In the genomic region with DNA sequence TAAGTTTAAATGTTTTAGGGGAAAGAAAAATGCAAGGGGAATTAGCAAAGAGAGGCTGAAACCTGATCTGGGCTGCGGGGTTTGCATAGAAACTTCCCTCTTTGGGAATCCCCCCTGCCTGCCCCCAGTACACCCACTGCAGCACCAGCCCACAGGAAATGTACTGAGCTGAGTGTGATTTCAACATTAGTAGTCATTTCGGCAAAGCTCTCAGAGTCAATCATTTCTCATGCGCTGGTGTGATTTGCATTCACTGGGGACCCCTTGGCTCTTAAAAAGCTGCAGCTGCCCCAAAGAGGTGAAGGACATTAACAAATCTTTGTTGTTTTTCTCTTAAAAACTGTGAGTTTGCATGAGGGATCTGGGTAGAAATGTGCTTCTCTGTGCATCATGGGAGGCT, we compare ENCODE assay signal across 10 cellular contexts.
DNase-seq lines count a peak whose midpoint lies in the region; ATAC-seq and TF ChIP-seq lines count a peak whose summit lies in the region.
"Had no signal": no experiment of that assay in that cellular context is flagged by ENCODE, and none has a peak within 500 bp of the region (broad histone marks: within the 10 kb centered on the region; RNA-seq: fewer than 3 reads in every experiment).

No MANE protein-coding gene starts in this region.

- H3K9me3 ChIP-seq in uterus, result no peaks in the 10 kb centered on the region
- no peaks in the 10 kb centered on the region for H3K9me3 ChIP-seq in naive thymus-derived CD4-positive, alpha-beta T cell (ENCODE audit: control insufficient read depth in 2 of 3, low read length in 3 of 3)

- POLR2A ChIA-PET in naive thymus-derived CD4-positive, alpha-beta T cell (lab: Charles Lee), result no interaction called here

- CTCF ChIA-PET in naive thymus-derived CD4-positive, alpha-beta T cell (lab: Charles Lee), result no interaction called here

- no peak for TF ChIP-seq POLR2A in uterus (IDR thresholded peaks at IDR 0.05)

- ATAC-seq in GM18907 (IDR thresholded peaks at IDR 0.05; ENCODE audit: unreplicated experiment) (peak; percentile 81), GM21786 (IDR thresholded peaks at IDR 0.05; ENCODE audit: unreplicated experiment) (peak; percentile 85), HG03457 (IDR thresholded peaks at IDR 0.05; ENCODE audit: unreplicated experiment) (peak; percentile 69)
- ATAC-seq in naive thymus-derived CD4-positive, alpha-beta T cell, result no peak

- DNase-seq in putamen (ENCODE audit: low spot score) (peak; percentile 18), uterus (no peak), NCI-H226 (no peak), NCI-H146 treated with DMSO at 0.1 percent for 48 hours (lab: John Stamatoyannopoulos, UW; ENCODE audit: unreplicated experiment) (no peak)
- no peak for DNase-seq in naive thymus-derived CD4-positive, alpha-beta T cell
- DNase-seq: NCI-H1105 had no signal

- intact Hi-C loops in uterus (cut with DNase I; ENCODE audit: low total_unique reads), result no loop called here
- intact Hi-C loops in naive thymus-derived CD4-positive, alpha-beta T cell (cut with micrococcal nuclease), result no loop called here

- H3K4me1 Mint-ChIP-seq in naive thymus-derived CD4-positive, alpha-beta T cell, result no peaks in the 10 kb centered on the region

- no peak overlapping the region for H3K27ac ChIP-seq in uterus
- H3K27ac ChIP-seq in naive thymus-derived CD4-positive, alpha-beta T cell (ENCODE audit: low read depth, low read length), result no peak overlapping the region

- no peaks in the 10 kb centered on the region for H3K36me3 Mint-ChIP-seq in naive thymus-derived CD4-positive, alpha-beta T cell

- H3K4me3 Mint-ChIP-seq in naive thymus-derived CD4-positive, alpha-beta T cell, result no peak overlapping the region
- H3K4me3 Mint-ChIP-seq: T-helper 1 cell treated with Interleukin-12 subunit alpha and Interleukin-12 subunit beta and Interleukin-4 antibody, amounts not matched to agents 30 μg/mL and 1 μg/mL, for 36 hours had no signal

- TF ChIP-seq CTCF in uterus (IDR thresholded peaks at IDR 0.05), result no peak

- no peaks in the 10 kb centered on the region for H3K36me3 ChIP-seq in uterus
- no peaks in the 10 kb centered on the region for H3K36me3 ChIP-seq in naive thymus-derived CD4-positive, alpha-beta T cell (ENCODE audit: control insufficient read depth in 2 of 3, insufficient read depth in 3 of 3, low read length in 3 of 3)

- peaks cover 0 to 12% (median 5%) of the 10 kb centered on the region in 5 donors for H3K27me3 Mint-ChIP-seq in naive thymus-derived CD4-positive, alpha-beta T cell

- H3K9me3 Mint-ChIP-seq in naive thymus-derived CD4-positive, alpha-beta T cell, result peaks cover 0 to 8% (median 0%) of the 10 kb centered on the region in 11 donors
- H3K9me3 Mint-ChIP-seq: T-helper 1 cell treated with Interleukin-12 subunit alpha and Interleukin-12 subunit beta and Interleukin-4 antibody, amounts not matched to agents 30 μg/mL and 1 μg/mL, for 36 hours had no signal

- no peak overlapping the region for H3K27ac Mint-ChIP-seq in naive thymus-derived CD4-positive, alpha-beta T cell
- H3K27ac Mint-ChIP-seq: T-helper 1 cell treated with Interleukin-12 subunit alpha and Interleukin-12 subunit beta and Interleukin-4 antibody, amounts not matched to agents 30 μg/mL and 1 μg/mL, for 36 hours had no signal

- H3K4me1 ChIP-seq in uterus, result no peaks in the 10 kb centered on the region
- H3K4me1 ChIP-seq in naive thymus-derived CD4-positive, alpha-beta T cell (ENCODE audit: control insufficient read depth in 2 of 2, insufficient read depth in 2 of 2, low read length in 2 of 2), result no peaks in the 10 kb centered on the region

- no peak overlapping the region for H3K4me3 ChIP-seq in uterus
- H3K4me3 ChIP-seq in naive thymus-derived CD4-positive, alpha-beta T cell (ENCODE audit: low read length), result no peak overlapping the region

- no peaks in the 10 kb centered on the region for H3K27me3 ChIP-seq in uterus
- H3K27me3 ChIP-seq in naive thymus-derived CD4-positive, alpha-beta T cell (ENCODE audit: control insufficient read depth in 2 of 2, insufficient read depth in 2 of 2, low read length in 2 of 2), result no peaks in the 10 kb centered on the region
